ENCODE assay signal across 8 cellular contexts in the genomic region with DNA sequence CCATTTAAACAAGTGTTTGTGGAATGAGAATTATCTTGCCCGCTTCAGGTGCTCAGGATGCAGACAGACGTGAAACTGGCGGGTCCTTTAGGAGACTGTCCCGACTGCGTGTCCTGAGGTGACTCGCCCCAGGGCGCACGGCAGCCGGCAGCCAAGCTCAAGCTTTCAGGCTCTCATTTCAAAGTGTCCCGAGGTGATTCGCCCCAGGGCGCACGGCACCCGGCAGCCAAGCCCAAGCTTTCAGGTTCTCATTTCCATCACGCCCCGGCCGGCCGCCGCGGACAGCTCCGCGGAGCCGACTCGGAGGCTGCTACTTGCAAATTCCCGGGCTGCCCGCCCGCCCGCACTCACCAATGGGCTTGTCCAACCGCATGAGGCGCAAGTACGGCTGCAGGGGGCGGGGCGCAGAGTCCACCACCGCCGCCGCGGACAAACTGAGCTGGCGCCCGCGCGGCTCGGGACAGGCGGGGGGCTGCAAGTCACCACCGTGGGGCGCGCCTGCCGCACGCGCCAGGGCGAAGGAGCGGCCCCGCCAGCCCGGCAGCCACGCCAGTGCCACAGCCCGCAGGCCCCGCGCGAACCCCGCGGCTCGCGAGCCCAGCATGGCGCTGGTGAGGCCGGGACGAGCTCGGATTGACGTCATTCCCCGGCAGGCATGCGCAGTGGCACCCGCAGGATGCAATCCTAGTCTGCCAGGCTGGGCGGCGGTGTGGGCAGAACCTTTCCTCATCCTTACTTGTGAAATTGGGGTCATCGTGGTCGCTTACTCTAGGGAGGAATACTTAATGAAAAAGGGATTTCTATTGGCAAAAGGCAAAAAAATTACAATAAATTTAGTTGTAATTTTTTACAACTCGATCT. TPM values are rescaled to one million over a fixed set of nuclear protein-coding genes. Genes with fewer than 3 reads are reported as not detected.
DNase-seq lines count a peak whose midpoint lies in the region; ATAC-seq and TF ChIP-seq lines count a peak whose summit lies in the region.

A gene with protein sequence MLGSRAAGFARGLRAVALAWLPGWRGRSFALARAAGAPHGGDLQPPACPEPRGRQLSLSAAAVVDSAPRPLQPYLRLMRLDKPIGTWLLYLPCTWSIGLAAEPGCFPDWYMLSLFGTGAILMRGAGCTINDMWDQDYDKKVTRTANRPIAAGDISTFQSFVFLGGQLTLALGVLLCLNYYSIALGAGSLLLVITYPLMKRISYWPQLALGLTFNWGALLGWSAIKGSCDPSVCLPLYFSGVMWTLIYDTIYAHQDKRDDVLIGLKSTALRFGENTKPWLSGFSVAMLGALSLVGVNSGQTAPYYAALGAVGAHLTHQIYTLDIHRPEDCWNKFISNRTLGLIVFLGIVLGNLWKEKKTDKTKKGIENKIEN (minus strand): TSS at position 638 of the 861 bp plus-strand sequence. CDS start 34 bp downstream, at position 604.

- H3K4me2 ChIP-seq in Karpas-422 (ENCODE audit: low read depth, low read length, poor library complexity, severe bottlenecking), result peak within 1 kb of the TSS; percentile 92

- H3K4me3 ChIP-seq in Karpas-422 (ENCODE audit: low read length), result peak within 1 kb of the TSS; percentile 79

- DNase-seq in EH (ENCODE audit: low read depth) (peak; percentile 93), Karpas-422 (peak; percentile 93), RWPE1 (ENCODE audit: low spot score) (peak; percentile 96), fibroblast of peridontal ligament (ENCODE audit: extremely low read depth) (peak; percentile 94)
- DNase-seq in activated T-helper 2 cell treated with anti-CD3 and anti-CD28 coated beads, Interferon-gamma antibody, Interleukin-2, Interleukin-4, amounts not matched to agents 10 μg/mL and 5 μg/mL and 100 μg/mL, durations not matched to agents 14 hours and 24 hours and 36 hours (ENCODE audit: low spot score), result peak; percentile 91
- peak; percentile 95 for DNase-seq in natural killer cell treated with Interleukin-12 subunit alpha and Interleukin-12 subunit beta and Interleukin-15 and Interleukin-18, amount 100 ng/mL, for 72 hours (ENCODE audit: low spot score)
- DNase-seq in stimulated activated naive CD8-positive, alpha-beta T cell treated with anti-CD3 and anti-CD28 coated beads, Interleukin-15, Interleukin-2, amounts not matched to agents 100 U/mL and 50 U/mL, for 24 hours, result peak; percentile 98

- peaks cover 19% of the 10 kb centered on the region for H3K4me1 ChIP-seq in Karpas-422 (ENCODE audit: low read length)

- peaks cover 11% of the 10 kb centered on the region for H3K36me3 Mint-ChIP-seq in activated T-helper 2 cell treated with anti-CD3 and anti-CD28 coated beads, Interferon-gamma antibody, Interleukin-2, Interleukin-4, amounts not matched to agents 10 μg/mL and 5 μg/mL and 100 μg/mL, durations not matched to agents 14 hours and 24 hours and 36 hours (ENCODE audit: low read depth)
- no peaks in the 10 kb centered on the region for H3K36me3 Mint-ChIP-seq in natural killer cell treated with Interleukin-12 subunit alpha and Interleukin-12 subunit beta and Interleukin-15 and Interleukin-18, amount 100 ng/mL, for 72 hours

- peak; percentile 80 for ATAC-seq in GM21825 (IDR thresholded peaks at IDR 0.05; ENCODE audit: unreplicated experiment)
- peak; percentile 94 to 95 for ATAC-seq in natural killer cell treated with Interleukin-12 subunit alpha and Interleukin-12 subunit beta and Interleukin-15 and Interleukin-18, amount 100 ng/mL, for 72 hours
- ATAC-seq in stimulated activated naive CD8-positive, alpha-beta T cell treated with anti-CD3 and anti-CD28 coated beads, Interleukin-15, Interleukin-2, amounts not matched to agents 100 U/mL and 50 U/mL, for 24 hours, result peak; percentile 92

- H3K9me3 Mint-ChIP-seq in activated T-helper 2 cell treated with anti-CD3 and anti-CD28 coated beads, Interferon-gamma antibody, Interleukin-2, Interleukin-4, amounts not matched to agents 10 μg/mL and 5 μg/mL and 100 μg/mL, durations not matched to agents 14 hours and 24 hours and 36 hours, result no peaks in the 10 kb centered on the region
- no peaks in the 10 kb centered on the region for H3K9me3 Mint-ChIP-seq in natural killer cell treated with Interleukin-12 subunit alpha and Interleukin-12 subunit beta and Interleukin-15 and Interleukin-18, amount 100 ng/mL, for 72 hours

- peak within 1 kb of the TSS; percentile 76 for H3K9ac ChIP-seq in Karpas-422 (ENCODE audit: low read length)

- POLR2A ChIA-PET in RWPE1 (lab: Yijun Ruan, JAX; ENCODE audit: low non-redundant PET), result interaction anchor here (0.5 to 1.0 kb wide), 3 partner anchors 11 to 389 kb away, joined by 3 read pairs; a partner anchor contains a TSS

- intact Hi-C loops in activated T-helper 2 cell treated with anti-CD3 and anti-CD28 coated beads, Interferon-gamma antibody, Interleukin-2, Interleukin-4, amounts not matched to agents 10 μg/mL and 5 μg/mL and 100 μg/mL, durations not matched to agents 14 hours and 24 hours and 36 hours (cut with micrococcal nuclease), result loop anchor here (1.0 to 10.0 kb wide), 6 partner anchors 73 to 382 kb away; a partner anchor contains a TSS

- H3K79me2 ChIP-seq in Karpas-422 (ENCODE audit: low read length), result no peaks in the 10 kb centered on the region

- no peaks in the 10 kb centered on the region for H3K27me3 ChIP-seq in Karpas-422 (ENCODE audit: low read length)

- CTCF ChIA-PET in RWPE1 (lab: Yijun Ruan, JAX), result interaction anchor here (0.5 to 1.2 kb wide), 7 partner anchors 30 to 984 kb away, joined by 3 to 7 read pairs (median 3); no protein-coding TSS in a partner anchor

- H3K4me3 Mint-ChIP-seq in activated T-helper 2 cell treated with anti-CD3 and anti-CD28 coated beads, Interferon-gamma antibody, Interleukin-2, Interleukin-4, amounts not matched to agents 10 μg/mL and 5 μg/mL and 100 μg/mL, durations not matched to agents 14 hours and 24 hours and 36 hours (ENCODE audit: low read depth), result peak within 1 kb of the TSS; percentile 90
- H3K4me3 Mint-ChIP-seq in natural killer cell treated with Interleukin-12 subunit alpha and Interleukin-12 subunit beta and Interleukin-15 and Interleukin-18, amount 100 ng/mL, for 72 hours, result peak within 1 kb of the TSS; percentile 99

- TF ChIP-seq CTCF in RWPE1 (conservative IDR thresholded peaks at IDR 0.05; ENCODE audit: low read depth), result peak; percentile 48

- no peaks in the 10 kb centered on the region for H4K20me1 ChIP-seq in Karpas-422 (ENCODE audit: insufficient read depth, low read depth, low read length)

- H3K27ac Mint-ChIP-seq in activated T-helper 2 cell treated with anti-CD3 and anti-CD28 coated beads, Interferon-gamma antibody, Interleukin-2, Interleukin-4, amounts not matched to agents 10 μg/mL and 5 μg/mL and 100 μg/mL, durations not matched to agents 14 hours and 24 hours and 36 hours, result peak within 1 kb of the TSS; percentile 95
- peak within 1 kb of the TSS; percentile 96 to 98 for H3K27ac Mint-ChIP-seq in natural killer cell treated with Interleukin-12 subunit alpha and Interleukin-12 subunit beta and Interleukin-15 and Interleukin-18, amount 100 ng/mL, for 72 hours

- peaks cover 2% of the 10 kb centered on the region for H3K27me3 Mint-ChIP-seq in activated T-helper 2 cell treated with anti-CD3 and anti-CD28 coated beads, Interferon-gamma antibody, Interleukin-2, Interleukin-4, amounts not matched to agents 10 μg/mL and 5 μg/mL and 100 μg/mL, durations not matched to agents 14 hours and 24 hours and 36 hours (ENCODE audit: low read depth)
- no peaks in the 10 kb centered on the region for H3K27me3 Mint-ChIP-seq in natural killer cell treated with Interleukin-12 subunit alpha and Interleukin-12 subunit beta and Interleukin-15 and Interleukin-18, amount 100 ng/mL, for 72 hours

- peak within 1 kb of the TSS; percentile 71 for H2AFZ ChIP-seq in Karpas-422 (ENCODE audit: low read length)

- no peaks in the 10 kb centered on the region for H3K36me3 ChIP-seq in Karpas-422 (ENCODE audit: insufficient read depth, low read length)

- H3K4me1 Mint-ChIP-seq in activated T-helper 2 cell treated with anti-CD3 and anti-CD28 coated beads, Interferon-gamma antibody, Interleukin-2, Interleukin-4, amounts not matched to agents 10 μg/mL and 5 μg/mL and 100 μg/mL, durations not matched to agents 14 hours and 24 hours and 36 hours (ENCODE audit: low read depth), result peaks cover 45% of the 10 kb centered on the region
- H3K4me1 Mint-ChIP-seq in natural killer cell treated with Interleukin-12 subunit alpha and Interleukin-12 subunit beta and Interleukin-15 and Interleukin-18, amount 100 ng/mL, for 72 hours (ENCODE audit: low read depth in 2 of 2), result peaks cover 24 to 40% of the 10 kb centered on the region in 2 donors

- H3K9me3 ChIP-seq in Karpas-422 (ENCODE audit: low read length), result no peaks in the 10 kb centered on the region

- no peaks in the 10 kb centered on the region for H3K9me2 ChIP-seq in Karpas-422 (replicated peaks; ENCODE audit: insufficient read depth, low read length)

- H3K27ac ChIP-seq in Karpas-422 (ENCODE audit: low read length) (no peak within 1 kb of the TSS), RWPE1 (peak within 1 kb of the TSS; percentile 95)

RNA-seq across cellular contexts. Expression of the gene that starts here (rescaled TPM):
- 1.2 and 3.6 TPM in 2 replicates for total RNA-seq in Karpas-422 (2014; rRNA removed; shearing (Covaris generic); ENCODE audit: low replicate concordance)
- 19.5 and 20.6 TPM in 2 replicates for total RNA-seq in activated T-helper 2 cell treated with anti-CD3 and anti-CD28 coated beads, Interferon-gamma antibody, Interleukin-2, Interleukin-4, amounts not matched to agents 10 μg/mL and 5 μg/mL and 100 μg/mL, durations not matched to agents 14 hours and 24 hours and 36 hours
- total RNA-seq in natural killer cell treated with Interleukin-12 subunit alpha and Interleukin-12 subunit beta and Interleukin-15 and Interleukin-18, amount 100 ng/mL, for 72 hours, result 10 to 100 TPM; 10.8 to 16.2 TPM
